Comparison of ENCODE assay signal across 12 cellular contexts in genomic region chr2:85590950-85591349, GRCh38. TPM values are rescaled to one million over a fixed set of nuclear protein-coding genes. Genes with fewer than 3 reads are reported as not detected.
DNase-seq lines count a peak whose midpoint lies in the region; TF ChIP-seq lines count a peak whose summit lies in the region.
"Had no signal": no experiment of that assay in that cellular context is flagged by ENCODE, and none has a peak within 500 bp of the region (broad histone marks: within the 10 kb centered on the region; RNA-seq: fewer than 3 reads in every experiment).

No MANE protein-coding gene starts in this region.

- H3K27ac ChIP-seq in BLaER1 (no peak overlapping the region), ascending aorta (peak overlapping the region; percentile 84 to 88), layer of hippocampus (ENCODE audit: low read depth, low read length) (peak overlapping the region; percentile 49), skeletal muscle tissue (ENCODE audit: low read depth, low read length) (peak overlapping the region; percentile 72)

- DNase-seq in ascending aorta (ENCODE audit: low spot score in 2 of 2) (no peak), T1000 (lab: John Stamatoyannopoulos, UW) (no peak), OCI-M2 (lab: John Stamatoyannopoulos, UW; ENCODE audit: unreplicated experiment) (no peak)
- no peak for DNase-seq in activated CD4-positive, alpha-beta T cell treated with anti-CD3 and anti-CD28 coated beads, Interleukin-2, amount 50 U/mL, for 1 hour
- no peak for DNase-seq in activated CD4-positive, alpha-beta T cell treated with anti-CD3 and anti-CD28 coated beads, Interleukin-2, amount 50 U/mL, for 48 hours
- DNase-seq: activated CD8-positive, alpha-beta T cell treated with anti-CD3 and anti-CD28 coated beads for 36 hours; activated naive CD8-positive, alpha-beta T cell treated with anti-CD3 and anti-CD28 coated beads, Interleukin-2, amount 10 ng/mL, durations not matched to agents 7 days and 5 days; AML-193; NCI-H526 treated with DMSO at 0.1 percent for 48 hours had no signal

- H3K36me3 ChIP-seq in BLaER1 = peaks cover 30% of the 10 kb centered on the region
- peaks cover 0 to 2% of the 10 kb centered on the region in 2 donors for H3K36me3 ChIP-seq in ascending aorta
- H3K36me3 ChIP-seq in skeletal muscle tissue (ENCODE audit: control insufficient read depth in 3 of 3, insufficient read depth in 3 of 3, low read length in 3 of 3) = peaks cover 4 to 8% (median 6%) of the 10 kb centered on the region in 3 donors

- H3K4me1 ChIP-seq in BLaER1 = peaks cover 64% of the 10 kb centered on the region
- H3K4me1 ChIP-seq in ascending aorta = peaks cover 12 to 43% of the 10 kb centered on the region in 2 donors
- H3K4me1 ChIP-seq in skeletal muscle tissue (ENCODE audit: control insufficient read depth in 3 of 3, insufficient read depth in 3 of 3, low read length in 3 of 3) = peaks cover 68 to 80% (median 73%) of the 10 kb centered on the region in 3 donors

- H3K9me3 ChIP-seq in BLaER1 (no peaks in the 10 kb centered on the region), ascending aorta (no peaks in the 10 kb centered on the region), skeletal muscle tissue (ENCODE audit: control insufficient read depth in 3 of 3, low read length in 3 of 3) (no peaks in the 10 kb centered on the region)

- H3K4me3 ChIP-seq in BLaER1 (no peak overlapping the region), ascending aorta (no peak overlapping the region), skeletal muscle tissue (ENCODE audit: low read length in 3 of 3) (peak overlapping the region in 1 of 3 donors; percentile 38)

- no peaks in the 10 kb centered on the region for H3K27me3 ChIP-seq in BLaER1
- no peaks in the 10 kb centered on the region for H3K27me3 ChIP-seq in ascending aorta
- H3K27me3 ChIP-seq in layer of hippocampus (ENCODE audit: control insufficient read depth, insufficient read depth, low read length) = no peaks in the 10 kb centered on the region
- no peaks in the 10 kb centered on the region for H3K27me3 ChIP-seq in skeletal muscle tissue (ENCODE audit: control insufficient read depth in 3 of 3, insufficient read depth in 3 of 3, low read length in 3 of 3)

- H3K4me2 ChIP-seq in BLaER1 = peak overlapping the region; percentile 46; the same call in 1 of the 2 replicates

- no peak for TF ChIP-seq CTCF in ascending aorta (IDR thresholded peaks at IDR 0.05)

- intact Hi-C loops in ascending aorta (cut with DNase I) = no loop called here

- H4K20me1 ChIP-seq in BLaER1 = peaks cover 20% of the 10 kb centered on the region; the same call in 1 of the 2 replicates

- no peak overlapping the region for H3K9ac ChIP-seq in BLaER1
- H3K9ac ChIP-seq in skeletal muscle tissue (ENCODE audit: low read depth in 1 of 3, low read length in 3 of 3) = peak overlapping the region in 2 of 3 donors; percentile 61 to 64

RNA-seq across cellular contexts. Expression of gene RNF181, which starts 4.6 kb away (rescaled TPM):
- total RNA-seq in ascending aorta (157 TPM), skeletal muscle tissue (74.1 TPM)

RNA-seq across cellular contexts. Expression of gene VAMP5, which starts 6.7 kb away (rescaled TPM):
- total RNA-seq in ascending aorta = 114 TPM
- total RNA-seq in skeletal muscle tissue = 17.7 TPM

RNA-seq across cellular contexts. Expression of gene TMEM150A, which starts 11.5 kb away (rescaled TPM):
- 26.7 TPM for total RNA-seq in ascending aorta
- 4.7 TPM for total RNA-seq in skeletal muscle tissue

RNA-seq across cellular contexts. Expression of gene VAMP8, which starts 13.6 kb away (rescaled TPM):
- total RNA-seq in ascending aorta (10.0 TPM), skeletal muscle tissue (4.7 TPM)

RNA-seq across cellular contexts. Expression of gene C2orf68, which starts 20.9 kb away (rescaled TPM):
- 1.6 TPM for total RNA-seq in ascending aorta
- 31.8 TPM for total RNA-seq in skeletal muscle tissue
